Comparison of ENCODE assay signal across 8 cellular contexts in genomic region chr18:21179590-21180220, GRCh38.
DNase-seq lines count a peak whose midpoint lies in the region; TF ChIP-seq lines count a peak whose summit lies in the region.

No MANE protein-coding gene starts in this region.

- peak; percentile 82 for TF ChIP-seq CTCF in GM10266 (IDR thresholded peaks at IDR 0.05; ENCODE audit: control insufficient read depth, insufficient read depth, low read depth, missing control alignments)
- peak; percentile 80 for TF ChIP-seq CTCF in astrocyte of the spinal cord (IDR thresholded peaks at IDR 0.05; ENCODE audit: low read depth, low read length)

- H3K4me3 ChIP-seq in astrocyte of the spinal cord (ENCODE audit: low read depth, low read length), result no peak overlapping the region

- H3K4me1 Mint-ChIP-seq in immature natural killer cell, result peaks cover 0 to 4% of the 10 kb centered on the region in 2 donors

- H3K4me3 Mint-ChIP-seq in immature natural killer cell, result no peak overlapping the region

- H3K36me3 Mint-ChIP-seq in immature natural killer cell, result no peaks in the 10 kb centered on the region

- in situ Hi-C loops in astrocyte of the spinal cord (cut with HindIII; ENCODE audit: low sequenced_read_pairs), result no loop called here

- H3K27ac Mint-ChIP-seq in immature natural killer cell, result no peak overlapping the region

- peaks cover 0 to 1% (median 0%) of the 10 kb centered on the region in 6 donors for H3K9me3 Mint-ChIP-seq in immature natural killer cell

- H3K27me3 Mint-ChIP-seq in immature natural killer cell (ENCODE audit: low read depth in 3 of 3), result peaks cover 0 to 7% (median 2%) of the 10 kb centered on the region in 3 donors

- DNase-seq in GM10266 (ENCODE audit: extremely low spot score) (peak; percentile 52), HCEC 1CT (peak; percentile 59), NCI-H1092 (lab: John Stamatoyannopoulos, UW) (peak; percentile 66), SKM-1 treated with dmso at 0.1 percent for 144 hours (lab: John Stamatoyannopoulos, UW; ENCODE audit: unreplicated experiment) (peak; percentile 70), astrocyte of the spinal cord (ENCODE audit: low read depth, low spot score) (peak; percentile 67), immature natural killer cell (peak; percentile 15 to 39 (median 29)), KG1 (lab: John Stamatoyannopoulos, UW) (no peak)
- peak; percentile 42 to 46 for DNase-seq in stimulated activated CD4-positive, alpha-beta T cell treated with anti-CD3 and anti-CD28 coated beads, Interleukin-2, amount 100 ng/mL, for 24 hours
